Comparison of ENCODE assay signal across 31 cellular contexts in genomic region chr13:94984974-94985373, GRCh38.
"Had no signal": no experiment of that assay in that cellular context is flagged by ENCODE, and none has a peak within 500 bp of the region (broad histone marks: within the 10 kb centered on the region; RNA-seq: fewer than 3 reads in every experiment).

No MANE protein-coding gene starts in this region.

- H3K27me3 ChIP-seq: neural progenitor cell, ovary, suprapubic skin, testis, tibial artery, upper lobe of right lung, uterus had no signal

- H3K9ac ChIP-seq: neural progenitor cell, parathyroid adenoma had no signal

- H3K4me1 ChIP-seq: parathyroid adenoma, psoas muscle, right lobe of liver, spleen, suprapubic skin, testis, tibial artery, transverse colon, upper lobe of right lung, uterus had no signal

- H3K27ac ChIP-seq: neural progenitor cell, ovary, parathyroid adenoma, psoas muscle, right lobe of liver, skin epidermis, spleen, suprapubic skin, testis, tibial artery, transverse colon, upper lobe of right lung, uterus had no signal

- H3K4me3 Mint-ChIP-seq: natural killer cell; nephron; neural progenitor cell; stimulated activated memory B cell treated with anti-CD40 and anti-IgM and Interleukin-4, amounts not matched to agents 10 μg/mL and 1 μg/mL and 100 μg/mL, for 72 hours; stimulated activated naive CD8-positive, alpha-beta T cell treated with anti-CD3 and anti-CD28 coated beads, Interleukin-15, amount 100 ng/mL, for 72 hours; type B pancreatic cell had no signal

- ATAC-seq: natural killer cell; psoas muscle; right cardiac atrium; right lobe of liver; stimulated activated memory B cell treated with anti-CD40 and anti-IgM and Interleukin-4, amounts not matched to agents 10 μg/mL and 1 μg/mL and 100 μg/mL, for 72 hours; stimulated activated naive CD8-positive, alpha-beta T cell treated with anti-CD3 and anti-CD28 coated beads, Interleukin-15, amount 100 ng/mL, for 72 hours; stimulated activated naive CD8-positive, alpha-beta T cell treated with anti-CD3 and anti-CD28 coated beads, Interleukin-15, Interleukin-2, amounts not matched to agents 100 U/mL and 50 U/mL, for 24 hours; upper lobe of right lung had no signal

- H3K4me1 Mint-ChIP-seq: natural killer cell; nephron; stimulated activated memory B cell treated with anti-CD40 and anti-IgM and Interleukin-4, amounts not matched to agents 10 μg/mL and 1 μg/mL and 100 μg/mL, for 72 hours; stimulated activated naive CD8-positive, alpha-beta T cell treated with anti-CD3 and anti-CD28 coated beads, Interleukin-15, amount 100 ng/mL, for 72 hours had no signal

- H3K36me3 ChIP-seq: neural progenitor cell, ovary, right lobe of liver, spleen, suprapubic skin, tibial artery, transverse colon, upper lobe of right lung, uterus had no signal

- H3K4me3 ChIP-seq: neural progenitor cell, ovary, psoas muscle, right lobe of liver, skin epidermis, smooth muscle cell, spleen, suprapubic skin, testis, tibial artery, transverse colon, upper lobe of right lung, uterus had no signal

- H3K9me3 ChIP-seq: ovary, psoas muscle, right lobe of liver, spleen, suprapubic skin, testis, tibial artery, transverse colon, upper lobe of right lung, uterus had no signal

- H2AFZ ChIP-seq: neural progenitor cell, parathyroid adenoma had no signal

- H3K9me3 Mint-ChIP-seq: natural killer cell; nephron; neural progenitor cell; stimulated activated memory B cell treated with anti-CD40 and anti-IgM and Interleukin-4, amounts not matched to agents 10 μg/mL and 1 μg/mL and 100 μg/mL, for 72 hours; stimulated activated naive CD8-positive, alpha-beta T cell treated with anti-CD3 and anti-CD28 coated beads, Interleukin-15, amount 100 ng/mL, for 72 hours; type B pancreatic cell had no signal

- DNase-seq: natural killer cell; occipital lobe; ovary; posterior cingulate gyrus; psoas muscle; right cardiac atrium; right lobe of liver; spleen; stimulated activated CD4-positive, alpha-beta T cell treated with anti-CD3 and anti-CD28 coated beads, Interleukin-12 subunit alpha, Interleukin-12 subunit beta, amount 100 ng/mL, for 4 hours; stimulated activated CD4-positive, alpha-beta T cell treated with anti-CD3 and anti-CD28 coated beads, Interleukin-1b, Interleukin-23, amount 100 ng/mL, for 48 hours; stimulated activated CD4-positive, alpha-beta T cell treated with anti-CD3 and anti-CD28 coated beads, Interleukin-4, amount 100 ng/mL, for 1 hour; stimulated activated CD4-positive, alpha-beta T cell treated with anti-CD3 and anti-CD28 coated beads, Interleukin-4, amount 100 ng/mL, for 4 hours; stimulated activated CD8-positive, alpha-beta memory T cell treated with anti-CD3 and anti-CD28 coated beads, Interleukin-4, amount 100 ng/mL, for 48 hours; stimulated activated naive CD4-positive, alpha-beta T cell; stimulated activated naive CD8-positive, alpha-beta T cell treated with anti-CD3 and anti-CD28 coated beads, Interleukin-15, amount 100 ng/mL, for 72 hours; stimulated activated naive CD8-positive, alpha-beta T cell treated with anti-CD3 and anti-CD28 coated beads, Interleukin-15, Interleukin-2, amounts not matched to agents 100 U/mL and 50 U/mL, for 24 hours; substantia nigra; testis; tibial artery; transverse colon; upper lobe of right lung; uterus had no signal

- H3K79me2 ChIP-seq: parathyroid adenoma had no signal

- H3K36me3 Mint-ChIP-seq: natural killer cell; neural progenitor cell; stimulated activated memory B cell treated with anti-CD40 and anti-IgM and Interleukin-4, amounts not matched to agents 10 μg/mL and 1 μg/mL and 100 μg/mL, for 72 hours; type B pancreatic cell had no signal

- H3K27ac Mint-ChIP-seq: natural killer cell; nephron; neural progenitor cell; progenitor cell of endocrine pancreas; stimulated activated memory B cell treated with anti-CD40 and anti-IgM and Interleukin-4, amounts not matched to agents 10 μg/mL and 1 μg/mL and 100 μg/mL, for 72 hours; stimulated activated naive CD8-positive, alpha-beta T cell treated with anti-CD3 and anti-CD28 coated beads, Interleukin-15, amount 100 ng/mL, for 72 hours; type B pancreatic cell had no signal

- H3K27me3 Mint-ChIP-seq: progenitor cell of endocrine pancreas; stimulated activated memory B cell treated with anti-CD40 and anti-IgM and Interleukin-4, amounts not matched to agents 10 μg/mL and 1 μg/mL and 100 μg/mL, for 72 hours had no signal

- H3K4me2 ChIP-seq: neural progenitor cell, smooth muscle cell had no signal
